19 cellular contexts compared by ENCODE assay signal in genomic region chr20:44589522-44589921, GRCh38. TPM values are rescaled to one million over a fixed set of nuclear protein-coding genes. Genes with fewer than 3 reads are reported as not detected.
DNase-seq lines count a peak whose midpoint lies in the region; ATAC-seq, FAIRE-seq and TF ChIP-seq lines count a peak whose summit lies in the region.
"Had no signal": no experiment of that assay in that cellular context is flagged by ENCODE, and none has a peak within 500 bp of the region (broad histone marks: within the 10 kb centered on the region; RNA-seq: fewer than 3 reads in every experiment).

No MANE protein-coding gene starts in this region.

- CTCF ChIA-PET in SK-N-SH (lab: Yijun Ruan, JAX) = interaction anchor here (2.0 kb wide), 1 partner anchor 21 kb away, joined by 4 read pairs; no protein-coding TSS in a partner anchor

- peaks cover 47% of the 10 kb centered on the region for H3K4me1 Mint-ChIP-seq in osteocyte (ENCODE audit: unreplicated experiment)
- H3K4me1 Mint-ChIP-seq: CD4-positive, CD25-positive, alpha-beta regulatory T cell had no signal

- TF ChIP-seq POLR2A in gastroesophageal sphincter (IDR thresholded peaks at IDR 0.05) = no peak

- no peaks in the 10 kb centered on the region for H3K9me3 ChIP-seq in SK-N-SH
- H3K9me3 ChIP-seq in gastroesophageal sphincter = no peaks in the 10 kb centered on the region
- H3K9me3 ChIP-seq: Peyer's patch, SJCRH30 had no signal

- H3K27ac ChIP-seq in SK-N-SH (ENCODE audit: low read depth in 2 of 2, low read length in 1 of 2) = peak overlapping the region; percentile 12 to 47; a peak in 2 of 4 replicates
- H3K27ac ChIP-seq in gastroesophageal sphincter = peak overlapping the region in 3 of 4 donors; percentile 9 to 90 (median 38)
- H3K27ac ChIP-seq: SJCRH30 had no signal

- H3K4me1 ChIP-seq in SK-N-SH (ENCODE audit: control insufficient read depth in 1 of 2, insufficient read depth in 2 of 2, low read depth in 1 of 2, low read length in 1 of 2) = peaks cover 12 to 17% of the 10 kb centered on the region in 2 experiments; a peak in 3 of 4 replicates
- H3K4me1 ChIP-seq in gastroesophageal sphincter = peaks cover 12 to 100% (median 21%) of the 10 kb centered on the region in 3 donors
- H3K4me1 ChIP-seq: SJCRH30 had no signal

- H3K4me3 Mint-ChIP-seq in osteocyte (ENCODE audit: unreplicated experiment) = no peak overlapping the region
- H3K4me3 Mint-ChIP-seq: CD4-positive, CD25-positive, alpha-beta regulatory T cell had no signal

- peaks cover 19% of the 10 kb centered on the region; the same call in 1 of the 2 replicates for H3K79me2 ChIP-seq in SK-N-SH (ENCODE audit: insufficient read depth)

- peaks cover 5% of the 10 kb centered on the region for H3F3A ChIP-seq in SK-N-SH (replicated peaks; ENCODE audit: insufficient read depth)

- FAIRE-seq in HTR-8/SVneo (lab: Jason Lieb, UNC) = peak; percentile 46
- FAIRE-seq in urothelium cell line (lab: Jason Lieb, UNC) = no peak
- FAIRE-seq: H54 had no signal

- POLR2A ChIA-PET in SK-N-SH (lab: Yijun Ruan, JAX) = no interaction called here

- TF ChIP-seq RAD21 in SK-N-SH (IDR thresholded peaks at IDR 0.05; ENCODE audit: low read length) = no peak

- TF ChIP-seq EP300 in SK-N-SH (IDR thresholded peaks at IDR 0.05; ENCODE audit: borderline replicate concordance in 1 of 2, low read depth in 1 of 2, low read length in 1 of 2) (peak in 1 of 2 experiments; percentile 25; a peak in 1 of 4 replicates), gastroesophageal sphincter (IDR thresholded peaks at IDR 0.05) (no peak)

- no peak for ATAC-seq in gastroesophageal sphincter

- H3K9me2 ChIP-seq in SK-N-SH = no peaks in the 10 kb centered on the region

- no peak for TF ChIP-seq CTCF in SK-N-SH (IDR thresholded peaks at IDR 0.05)
- TF ChIP-seq CTCF in gastroesophageal sphincter (IDR thresholded peaks at IDR 0.05) = no peak
- no peak for TF ChIP-seq CTCF in osteocyte (IDR thresholded peaks at IDR 0.05)

- no peaks in the 10 kb centered on the region for H3K27me3 Mint-ChIP-seq in osteocyte (ENCODE audit: unreplicated experiment)
- H3K27me3 Mint-ChIP-seq: CD4-positive, CD25-positive, alpha-beta regulatory T cell had no signal

- DNase-seq in HTR-8/SVneo (ENCODE audit: insufficient read length, low spot score) (peak; percentile 60), SK-N-SH (no peak), osteocyte (ENCODE audit: extremely low spot score, unreplicated experiment) (no peak), urothelium cell line (ENCODE audit: low spot score) (no peak), NCI-H526 (lab: John Stamatoyannopoulos, UW) (no peak), NCI-H774 (lab: John Stamatoyannopoulos, UW) (no peak)
- DNase-seq in stimulated activated CD4-positive, alpha-beta T cell treated with anti-CD3 and anti-CD28 coated beads, Interleukin-12 subunit alpha, Interleukin-12 subunit beta, amount 100 ng/mL, for 4 hours = no peak
- DNase-seq: CD4-positive, CD25-positive, alpha-beta regulatory T cell; EL; GF-D8; KBM-7; NCI-H1436 treated with DMSO at 0.1 percent for 48 hours; NCI-H1930; NCI-H748 treated with DMSO at 0.1 percent for 48 hours; NK-92 treated with Interleukin-12 subunit alpha and Interleukin-12 subunit beta, amount 100 ng/mL, for 24 hours; Peyer's patch; SJCRH30 had no signal

- H3K27ac Mint-ChIP-seq in osteocyte (ENCODE audit: unreplicated experiment) = peak overlapping the region; percentile 47
- H3K27ac Mint-ChIP-seq: CD4-positive, CD25-positive, alpha-beta regulatory T cell had no signal

- peaks cover 4 to 6% of the 10 kb centered on the region in 2 experiments for H3K36me3 ChIP-seq in SK-N-SH (replicated peaks in 1 of 2; ENCODE audit: control insufficient read depth in 1 of 2, insufficient read depth in 2 of 2, low read length in 1 of 2)
- peaks cover 0 to 31% of the 10 kb centered on the region in 2 donors for H3K36me3 ChIP-seq in gastroesophageal sphincter
- H3K36me3 ChIP-seq: SJCRH30 had no signal

- WGBS in SK-N-SH (ENCODE audit: low lambda C conversion rate) = 71% methylated on average over 4 of the region's 4 CpGs
- WGBS in gastroesophageal sphincter (ENCODE audit: low coverage in 1 of 2), 2 donors = 59 to 62% methylated on average over 3 to 4 of the region's 4 CpGs

- peaks cover 11% of the 10 kb centered on the region for H3K36me3 Mint-ChIP-seq in osteocyte (ENCODE audit: unreplicated experiment)
- H3K36me3 Mint-ChIP-seq: CD4-positive, CD25-positive, alpha-beta regulatory T cell had no signal

- H2AFZ ChIP-seq in SK-N-SH (ENCODE audit: low read depth) = no peak overlapping the region

- H3K27me3 ChIP-seq in SK-N-SH (ENCODE audit: insufficient read depth) (no peaks in the 10 kb centered on the region), gastroesophageal sphincter (no peaks in the 10 kb centered on the region)
- H3K27me3 ChIP-seq: Peyer's patch, SJCRH30 had no signal

- no peaks in the 10 kb centered on the region for H4K20me1 ChIP-seq in SK-N-SH (ENCODE audit: insufficient read depth)

- H3K4me3 ChIP-seq in SK-N-SH (ENCODE audit: low read depth in 2 of 2, low read length in 1 of 2) = no peak overlapping the region
- no peak overlapping the region for H3K4me3 ChIP-seq in gastroesophageal sphincter
- H3K4me3 ChIP-seq: Peyer's patch, SJCRH30 had no signal

- H3K9ac ChIP-seq in SK-N-SH = no peak overlapping the region; the same call in 1 of the 2 replicates

- no peaks in the 10 kb centered on the region for H3K9me3 Mint-ChIP-seq in osteocyte (ENCODE audit: unreplicated experiment)
- H3K9me3 Mint-ChIP-seq: CD4-positive, CD25-positive, alpha-beta regulatory T cell had no signal

- no peak overlapping the region for H3K4me2 ChIP-seq in SK-N-SH

TF ChIP-seq in SK-N-SH, 30 proteins besides CTCF, POLR2A, EP300 and RAD21:
- TF ChIP-seq GATA2 (CRISPR knock-in tag; IDR thresholded peaks at IDR 0.05) (no peak), ELF1 (IDR thresholded peaks at IDR 0.05) (no peak), RCOR1 (IDR thresholded peaks at IDR 0.05; ENCODE audit: low read length) (no peak), TAF1 (IDR thresholded peaks at IDR 0.05; ENCODE audit: borderline replicate concordance, low read depth, low read length) (no peak), PBX3 (IDR thresholded peaks at IDR 0.05) (0 out of 2 replicates have a peak, but pooled peaks have one; percentile 19), FOSL2 (IDR thresholded peaks at IDR 0.05; ENCODE audit: borderline replicate concordance, low read depth) (peak; percentile 10; the same call in 1 of the 2 replicates), RFX5 (IDR thresholded peaks at IDR 0.05; ENCODE audit: low read length) (no peak), MEF2A (IDR thresholded peaks at IDR 0.05; ENCODE audit: borderline replicate concordance, low read depth) (no peak), IRF3 (IDR thresholded peaks at IDR 0.05; ENCODE audit: low read depth, low read length) (no peak), TCF12 (IDR thresholded peaks at IDR 0.05) (peak; percentile 29; the same call in 1 of the 2 replicates)

RNA-seq across cellular contexts. Expression of gene PKIG, which starts 7.1 kb away (rescaled TPM):
- 63.9 and 92.9 TPM in 2 replicates for polyA plus RNA-seq in SK-N-SH (2012; rRNA removed)
- polyA plus RNA-seq in SK-N-SH (2012; cell fraction: cytosol; rRNA removed) = 67.5 and 78.6 TPM in 2 replicates
- 29.9 and 37.7 TPM in 2 replicates for polyA plus RNA-seq in SK-N-SH (2012; cell fraction: nucleus; rRNA removed)
- 100 to 1,000 TPM; 241 to 418 (median 291) TPM for total RNA-seq in gastroesophageal sphincter
- total RNA-seq in osteocyte = 26.0 and 29.5 TPM in 2 replicates
